ENCODE assay signal across 26 cellular contexts in genomic region chr1:164180824-164181223, GRCh38.
"Had no signal": no experiment of that assay in that cellular context is flagged by ENCODE, and none has a peak within 500 bp of the region (broad histone marks: within the 10 kb centered on the region; RNA-seq: fewer than 3 reads in every experiment).

No MANE protein-coding gene starts in this region.

- H3K27ac ChIP-seq: cardiac muscle cell had no signal

- H3K4me3 ChIP-seq: cardiac muscle cell had no signal

- H3K36me3 ChIP-seq: cardiac muscle cell had no signal

- H3K27me3 ChIP-seq: cardiac muscle cell had no signal

- ATAC-seq: activated T-helper 17 cell treated with anti-CD3 and anti-CD28 coated beads, Interleukin-2, amount 50 U/mL, for 72 hours; T-helper 17 cell had no signal

- DNase-seq: activated B cell treated with CpG ODN at 0.5 μM for 24 hours; activated CD4-positive, alpha-beta memory T cell treated with anti-CD3 and anti-CD28 coated beads, Interleukin-2, amount 10 ng/mL, durations not matched to agents 7 days and 5 days; activated CD4-positive, alpha-beta T cell treated with anti-CD3 and anti-CD28 coated beads for 1 hour; activated CD4-positive, alpha-beta T cell treated with anti-CD3 and anti-CD28 coated beads, Interleukin-2, amount 50 U/mL, for 1 hour; activated gamma-delta T cell; activated naive CD4-positive, alpha-beta T cell treated with anti-CD3 and anti-CD28 coated beads for 36 hours; activated T-cell treated with anti-CD3 and anti-CD28 coated beads for 4 hours; activated T-cell treated with anti-CD3 and anti-CD28 coated beads, Interleukin-2, amount 50 U/mL, for 48 hours; amygdala; Kasumi-1; KBM-7; MV-4-11; NCI-H1092 treated with DMSO at 0.1 percent for 48 hours; NCI-H1417 treated with DMSO at 0.1 percent for 48 hours; NCI-H1694; NCI-H2029; NCI-H2107; NCI-H2171 treated with DMSO at 0.1 percent for 48 hours; NCI-H345; NCI-H510A; NCI-H526 treated with DMSO at 0.1 percent for 48 hours; SIG-M5; T-helper 17 cell; T-helper 9 cell had no signal
